ENCODE assay signal across 19 cellular contexts in the genomic region with DNA sequence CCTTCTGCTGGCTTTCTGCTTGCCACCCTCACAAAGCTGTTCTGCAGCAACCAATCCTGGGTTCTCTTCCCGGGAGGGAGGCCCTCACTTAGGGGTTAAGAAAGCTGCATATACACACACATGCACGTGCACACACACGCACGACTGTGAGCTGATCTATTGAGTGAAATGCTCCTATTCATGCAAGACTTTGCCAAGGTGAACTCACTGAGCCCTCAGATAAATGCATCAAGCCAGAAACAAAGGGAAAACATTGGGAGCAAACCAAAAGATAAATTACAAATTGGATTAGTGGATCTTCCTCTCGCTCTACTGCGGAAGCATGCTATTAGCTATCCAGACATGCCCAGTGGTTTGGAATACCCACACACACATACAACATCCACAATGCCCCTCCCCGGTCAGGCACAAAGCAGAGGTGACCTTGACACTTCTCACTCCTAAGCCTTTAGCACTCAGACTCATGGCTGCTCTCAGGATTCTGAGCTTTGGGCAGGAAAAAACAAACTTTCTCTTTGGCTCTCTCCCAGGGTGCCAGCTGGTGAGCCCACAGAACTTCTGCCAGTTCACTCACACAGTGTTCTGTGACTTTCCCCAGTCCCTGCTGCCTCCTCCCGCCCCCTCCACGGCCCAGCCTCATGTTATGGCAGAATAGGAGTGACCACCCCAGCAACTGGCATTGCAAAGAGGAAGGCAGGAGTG.
DNase-seq lines count a peak whose midpoint lies in the region; ATAC-seq and TF ChIP-seq lines count a peak whose summit lies in the region.
"Had no signal": no experiment of that assay in that cellular context is flagged by ENCODE, and none has a peak within 500 bp of the region (broad histone marks: within the 10 kb centered on the region; RNA-seq: fewer than 3 reads in every experiment).

No MANE protein-coding gene starts in this region.

- no peaks in the 10 kb centered on the region for H3K9me3 ChIP-seq in right atrium auricular region
- H3K9me3 ChIP-seq: ascending aorta, left lung, thoracic aorta had no signal

- H3K4me1 ChIP-seq in right atrium auricular region: peaks cover 0 to 16% of the 10 kb centered on the region in 2 donors
- H3K4me1 ChIP-seq: ascending aorta, left lung had no signal

- H3K27ac ChIP-seq in angular gyrus (ENCODE audit: low read depth, low read length) (peak overlapping the region; percentile 23), right atrium auricular region (peak overlapping the region; percentile 50 to 72)
- H3K27ac ChIP-seq: ascending aorta, KMS-11, left lung, thoracic aorta had no signal

- peak; percentile 71 for DNase-seq in G401 (ENCODE audit: low spot score)
- no peak for DNase-seq in right atrium auricular region (ENCODE audit: low spot score)
- DNase-seq in posterior cingulate gyrus: peak in 6 of 10 donors; percentile 40 to 90 (median 56)
- no peak for DNase-seq in activated effector memory CD4-positive, alpha-beta T cell treated with Interleukin-2 at 50 U/mL for 16 hours
- DNase-seq in H7: no peak
- no peak for DNase-seq in activated naive CD8-positive, alpha-beta T cell treated with anti-CD3 and anti-CD28 coated beads, Interleukin-2, amount 50 U/mL, for 24 hours
- DNase-seq: activated naive CD4-positive, alpha-beta T cell treated with anti-CD3 and anti-CD28 coated beads for 36 hours; activated T-cell treated with anti-CD3 and anti-CD28 coated beads, Interleukin-2, amount 50 U/mL, for 24 hours; CD4-positive, alpha-beta memory T cell; endodermal cell; GOT3; left lung; NCI-H69; SHP77 treated with DMSO at 0.1 percent for 48 hours had no signal

- no peaks in the 10 kb centered on the region for H3K36me3 Mint-ChIP-seq in activated naive CD8-positive, alpha-beta T cell treated with anti-CD3 and anti-CD28 coated beads, Interleukin-2, amount 50 U/mL, for 24 hours (ENCODE audit: low read depth)
- H3K36me3 Mint-ChIP-seq: CD4-positive, alpha-beta memory T cell had no signal

- no peak for ATAC-seq in activated naive CD8-positive, alpha-beta T cell treated with anti-CD3 and anti-CD28 coated beads, Interleukin-2, amount 50 U/mL, for 24 hours
- ATAC-seq: activated CD4-positive, CD25-positive, alpha-beta regulatory T cell treated with anti-CD3 and anti-CD28 coated beads, Interleukin-2, amount 50 U/mL, for 24 hours; left lung had no signal

- in situ Hi-C loops in G401 (cut with HindIII; ENCODE audit: low sequenced_read_pairs): no loop called here

- H3K4me3 Mint-ChIP-seq in activated naive CD8-positive, alpha-beta T cell treated with anti-CD3 and anti-CD28 coated beads, Interleukin-2, amount 50 U/mL, for 24 hours: no peak overlapping the region
- H3K4me3 Mint-ChIP-seq: activated naive CD4-positive, alpha-beta T cell treated with anti-CD3 and anti-CD28 coated beads for 36 hours; activated T-cell treated with anti-CD3 and anti-CD28 coated beads, Interleukin-2, amount 50 U/mL, for 24 hours; endodermal cell had no signal

- peaks cover 5% of the 10 kb centered on the region for H3K27me3 Mint-ChIP-seq in activated naive CD8-positive, alpha-beta T cell treated with anti-CD3 and anti-CD28 coated beads, Interleukin-2, amount 50 U/mL, for 24 hours
- H3K27me3 Mint-ChIP-seq: activated T-cell treated with anti-CD3 and anti-CD28 coated beads, Interleukin-2, amount 50 U/mL, for 24 hours had no signal

- intact Hi-C loops in posterior cingulate gyrus (cut with DNase I): no loop called here

- H3K27ac Mint-ChIP-seq in activated naive CD8-positive, alpha-beta T cell treated with anti-CD3 and anti-CD28 coated beads, Interleukin-2, amount 50 U/mL, for 24 hours: no peak overlapping the region
- H3K27ac Mint-ChIP-seq: activated naive CD4-positive, alpha-beta T cell treated with anti-CD3 and anti-CD28 coated beads for 36 hours; activated T-cell treated with anti-CD3 and anti-CD28 coated beads, Interleukin-2, amount 50 U/mL, for 24 hours; CD4-positive, alpha-beta memory T cell; endodermal cell had no signal

- H3K4me1 Mint-ChIP-seq in activated naive CD8-positive, alpha-beta T cell treated with anti-CD3 and anti-CD28 coated beads, Interleukin-2, amount 50 U/mL, for 24 hours: peaks cover 10% of the 10 kb centered on the region
- H3K4me1 Mint-ChIP-seq: endodermal cell had no signal

- H3K27me3 ChIP-seq in right atrium auricular region: no peaks in the 10 kb centered on the region
- H3K27me3 ChIP-seq in H7 (ENCODE audit: control insufficient read depth, insufficient read depth, low read length): no peaks in the 10 kb centered on the region; the same call in 1 of the 2 replicates
- H3K27me3 ChIP-seq: ascending aorta had no signal

- no peak overlapping the region for H3K4me3 ChIP-seq in right atrium auricular region
- H3K4me3 ChIP-seq in H7 (ENCODE audit: insufficient read depth, low read depth, low read length): no peak overlapping the region
- H3K4me3 ChIP-seq: ascending aorta, left lung, thoracic aorta had no signal

- peaks cover 6% of the 10 kb centered on the region for H3K9me3 Mint-ChIP-seq in activated naive CD8-positive, alpha-beta T cell treated with anti-CD3 and anti-CD28 coated beads, Interleukin-2, amount 50 U/mL, for 24 hours
- H3K9me3 Mint-ChIP-seq: activated T-cell treated with anti-CD3 and anti-CD28 coated beads, Interleukin-2, amount 50 U/mL, for 24 hours; endodermal cell had no signal

- TF ChIP-seq CTCF in right atrium auricular region (IDR thresholded peaks at IDR 0.05): no peak

- H3K36me3 ChIP-seq in right atrium auricular region: no peaks in the 10 kb centered on the region
- no peaks in the 10 kb centered on the region for H3K36me3 ChIP-seq in H7 (replicated peaks; ENCODE audit: control insufficient read depth, insufficient read depth, low read length)
- H3K36me3 ChIP-seq: ascending aorta, left lung, thoracic aorta had no signal

Comparison
In these comparisons a context has a peak if more than half of its experiments do, and no peak if none do; other contexts are left out.
1. DNase-seq: peak in G401 (single experiment) and posterior cingulate gyrus (6 of 10); none in right atrium auricular region (single experiment), activated effector memory CD4-positive, alpha-beta T cell treated with Interleukin-2 at 50 U/mL for 16 hours (single experiment), H7 (single experiment) and activated naive CD8-positive, alpha-beta T cell treated with anti-CD3 and anti-CD28 coated beads, Interleukin-2, amount 50 U/mL, for 24 hours (single experiment).